In the genomic region with DNA sequence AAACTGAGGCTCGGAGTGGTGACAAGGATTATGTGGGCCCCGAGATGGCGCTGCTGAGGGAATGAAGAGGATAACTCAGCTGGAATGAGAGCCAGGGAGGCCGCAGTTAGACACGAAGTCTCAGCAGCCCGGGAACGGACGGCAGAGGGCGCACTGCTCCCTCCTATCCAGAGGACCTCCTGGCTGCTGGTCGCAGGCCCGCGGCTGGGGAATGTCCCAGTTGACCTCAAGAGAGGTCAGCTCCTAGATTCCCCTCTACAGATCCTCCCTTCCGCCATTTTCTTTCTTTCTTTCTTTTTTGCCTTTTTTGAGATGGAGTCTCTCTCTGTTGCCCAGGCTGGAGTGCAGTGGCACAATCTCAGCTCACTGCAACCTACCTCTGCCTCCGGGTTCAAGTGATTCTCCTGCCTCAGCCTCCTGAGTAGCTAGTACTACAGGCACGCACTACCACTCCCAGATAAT, we compare ENCODE assay signal across 8 cellular contexts. TPM values are rescaled to one million over a fixed set of nuclear protein-coding genes. Genes with fewer than 3 reads are reported as not detected.
DNase-seq lines count a peak whose midpoint lies in the region; ATAC-seq and TF ChIP-seq lines count a peak whose summit lies in the region.

No MANE protein-coding gene starts in this region.

- no peaks in the 10 kb centered on the region for H3K9me2 ChIP-seq in hepatocyte (replicated peaks; ENCODE audit: insufficient read depth)

- no peaks in the 10 kb centered on the region for H3K36me3 ChIP-seq in hepatocyte (replicated peaks; ENCODE audit: insufficient read depth, low read depth)

- WGBS in hepatocyte (ENCODE audit: low lambda C conversion rate, missing lambda C conversion rate), result 19% methylated on average over 15 of the region's 15 CpGs

- no peak overlapping the region for H3K4me3 ChIP-seq in hepatocyte
- H3K4me3 ChIP-seq in skeletal muscle cell (ENCODE audit: low read depth, low read length), result no peak overlapping the region

- DNase-seq in GDM1 (lab: John Stamatoyannopoulos, UW), result peak; percentile 54
- DNase-seq in MV-4-11 (lab: John Stamatoyannopoulos, UW), result peak; percentile 79
- peak; percentile 29 to 50 (median 34) for DNase-seq in T-helper 17 cell
- DNase-seq in amygdala (lab: John Stamatoyannopoulos, UW), result peak in 55 of 56 donors; percentile 21 to 96 (median 74)
- peak; percentile 91 for DNase-seq in hepatocyte (ENCODE audit: low spot score)
- peak; percentile 4 for DNase-seq in skeletal muscle cell (ENCODE audit: low read depth)

- no peaks in the 10 kb centered on the region for H3K4me1 ChIP-seq in hepatocyte (ENCODE audit: insufficient read depth)

- no peaks in the 10 kb centered on the region for H3K9me3 ChIP-seq in T-helper 17 cell (ENCODE audit: control insufficient read depth, low read length, poor library complexity, severe bottlenecking)
- no peaks in the 10 kb centered on the region for H3K9me3 ChIP-seq in hepatocyte (ENCODE audit: low read depth)

- H4K20me1 ChIP-seq in hepatocyte (ENCODE audit: insufficient read depth, poor library complexity, severe bottlenecking), result no peaks in the 10 kb centered on the region

- no peak overlapping the region for H3K4me2 ChIP-seq in hepatocyte

- no peaks in the 10 kb centered on the region for H3K79me2 ChIP-seq in hepatocyte

- no peak overlapping the region for H3K27ac ChIP-seq in hepatocyte

- H3K4me1 Mint-ChIP-seq in T-helper 17 cell, result no peaks in the 10 kb centered on the region

- ATAC-seq in T-helper 17 cell, result peak; percentile 47
- ATAC-seq in HG03342 (IDR thresholded peaks at IDR 0.05; ENCODE audit: unreplicated experiment), result no peak
- no peak for ATAC-seq in HG03045 (IDR thresholded peaks at IDR 0.05; ENCODE audit: unreplicated experiment)

- no peak overlapping the region for H3K27ac Mint-ChIP-seq in T-helper 17 cell

- peak; percentile 74 for TF ChIP-seq CTCF in hepatocyte (IDR thresholded peaks at IDR 0.05; ENCODE audit: poor library complexity)

- peaks cover 20% of the 10 kb centered on the region for H3K27me3 Mint-ChIP-seq in T-helper 17 cell

- H3K27me3 ChIP-seq in hepatocyte, result no peaks in the 10 kb centered on the region

- no peaks in the 10 kb centered on the region for H3K36me3 Mint-ChIP-seq in T-helper 17 cell (ENCODE audit: low read depth)

- no peak overlapping the region for H2AFZ ChIP-seq in hepatocyte

- no peak overlapping the region for H3K4me3 Mint-ChIP-seq in T-helper 17 cell

RNA-seq across cellular contexts. Expression of gene ASPDH, which starts 24.1 kb away (rescaled TPM):
- total RNA-seq in T-helper 17 cell (not detected), hepatocyte (9.0 and 9.2 TPM in 2 replicates)
- polyA plus RNA-seq in hepatocyte, result 5.2 and 7.4 TPM in 2 replicates

RNA-seq across cellular contexts. Expression of gene JOSD2, which starts 26.8 kb away (rescaled TPM):
- 10 to 100 TPM; 14.9 to 18.0 TPM for total RNA-seq in T-helper 17 cell
- 19.0 and 28.1 TPM in 2 replicates for total RNA-seq in hepatocyte
- 81.8 and 82.9 TPM in 2 replicates for polyA plus RNA-seq in hepatocyte

RNA-seq across cellular contexts. Expression of gene LRRC4B, which starts 30.4 kb away (rescaled TPM):
- total RNA-seq in T-helper 17 cell (not detected), hepatocyte (6.0 and 7.7 TPM in 2 replicates)
- 1.8 and 2.1 TPM in 2 replicates for polyA plus RNA-seq in hepatocyte

Comparison
In these comparisons a context has a peak if more than half of its experiments do, and no peak if none do; other contexts are left out.
1. DNase-seq: peak in every context shown above with its lines; median percentile 91 in hepatocyte; 79 in MV-4-11; 74 in amygdala; 54 in GDM1; 34 in T-helper 17 cell; 4 in skeletal muscle cell.